In the genomic region with DNA sequence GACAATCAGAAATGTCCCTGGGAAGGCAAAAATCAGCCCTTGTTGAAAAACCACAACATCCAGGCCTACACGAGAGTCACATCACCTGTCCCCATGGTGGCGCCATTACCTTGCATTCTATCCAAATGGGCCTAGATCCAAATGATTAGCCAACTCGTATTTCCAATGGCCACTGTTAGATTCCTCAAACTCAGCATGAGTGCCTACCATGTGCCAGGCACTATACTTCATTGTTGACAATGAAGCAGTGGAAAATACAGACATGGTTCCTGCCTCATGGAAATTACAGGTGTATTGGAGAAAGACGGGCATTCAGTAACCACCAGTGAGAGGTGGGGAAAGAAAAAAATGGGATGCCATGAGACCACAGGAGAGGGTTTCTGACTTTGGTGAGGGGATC, we compare ENCODE assay signal across 8 cellular contexts. TPM values are rescaled to one million over a fixed set of nuclear protein-coding genes. Genes with fewer than 3 reads are reported as not detected.
A peak's percentile ranks its signal among the peaks of the same experiment; 100 is the strongest.
DNase-seq lines count a peak whose midpoint lies in the region; ATAC-seq, FAIRE-seq and TF ChIP-seq lines count a peak whose summit lies in the region.

No MANE protein-coding gene starts in this region.

- TF ChIP-seq CTCF in GM10266 (IDR thresholded peaks at IDR 0.05; ENCODE audit: control insufficient read depth, insufficient read depth, low read depth, missing control alignments) = peak; percentile 57

- FAIRE-seq in H54 (lab: Jason Lieb, UNC) = no peak

- DNase-seq in GM10266 (ENCODE audit: extremely low spot score) (peak; percentile 62), NCI-H1092 treated with DMSO at 0.1 percent for 48 hours (lab: John Stamatoyannopoulos, UW) (peak; percentile 80), T-helper 22 cell (ENCODE audit: low read depth) (peak; percentile 10), fibroblast of peridontal ligament (ENCODE audit: extremely low read depth) (peak; percentile 29), mesenteric fat pad (ENCODE audit: low spot score) (no peak), H54 (ENCODE audit: insufficient read length, low spot score) (no peak)
- peak; percentile 27 for DNase-seq in stimulated activated CD4-positive, alpha-beta T cell treated with anti-CD3 and anti-CD28 coated beads, Interleukin-4, amount 100 ng/mL, for 24 hours

- no peak for TF ChIP-seq POLR2A in H54 (IDR thresholded peaks at IDR 0.05; ENCODE audit: low read depth, low read length)

- ATAC-seq in HG03139 (IDR thresholded peaks at IDR 0.05; ENCODE audit: unreplicated experiment) = no peak

RNA-seq across cellular contexts. Expression of a gene that starts 29.8 kb away (rescaled TPM):
- total RNA-seq in mesenteric fat pad = 8.4 TPM

Comparison
In these comparisons a context has a peak if more than half of its experiments do, and no peak if none do; other contexts are left out.
1. DNase-seq: peak in GM10266 (single experiment), NCI-H1092 treated with DMSO at 0.1 percent for 48 hours (single experiment), T-helper 22 cell (single experiment), fibroblast of peridontal ligament (single experiment) and stimulated activated CD4-positive, alpha-beta T cell treated with anti-CD3 and anti-CD28 coated beads, Interleukin-4, amount 100 ng/mL, for 24 hours (single experiment); none in mesenteric fat pad (single experiment) and H54 (single experiment).